Comparison of ENCODE assay signal across 8 cellular contexts in the genomic region with DNA sequence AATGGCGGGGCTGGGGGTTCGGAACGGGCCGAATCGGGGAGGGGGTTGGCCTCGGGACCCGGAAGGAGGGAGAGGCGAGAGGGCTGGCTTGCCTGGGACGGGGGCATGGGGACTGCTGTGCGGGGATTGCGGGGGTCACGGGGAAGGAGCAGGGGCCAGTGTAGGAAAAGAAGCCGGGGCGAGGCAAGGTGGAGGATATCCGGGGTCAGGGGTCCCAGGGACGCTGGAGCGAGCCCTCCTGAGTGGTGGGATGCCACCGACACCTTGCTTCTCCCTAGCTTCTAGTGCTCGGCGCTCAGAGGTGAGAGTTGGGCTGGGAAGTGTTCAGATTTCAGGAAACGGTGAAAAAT. TPM values are rescaled to one million over a fixed set of nuclear protein-coding genes. Genes with fewer than 3 reads are reported as not detected.
DNase-seq lines count a peak whose midpoint lies in the region; ATAC-seq, FAIRE-seq and TF ChIP-seq lines count a peak whose summit lies in the region.

No MANE protein-coding gene starts in this region.

- H3K4me1 ChIP-seq in GM23248 (ENCODE audit: insufficient read depth) (peaks cover 4% of the 10 kb centered on the region), sigmoid colon (peaks cover 0 to 25% (median 16%) of the 10 kb centered on the region in 4 donors)

- TF ChIP-seq POLR2A in sigmoid colon (IDR thresholded peaks at IDR 0.05) = no peak

- no peak for TF ChIP-seq EP300 in sigmoid colon (IDR thresholded peaks at IDR 0.05)

- H3K9ac ChIP-seq in GM23248 (peak overlapping the region; percentile 62), SK-N-MC (ENCODE audit: insufficient read length) (peak overlapping the region; percentile 76)

- no peaks in the 10 kb centered on the region for H3K9me3 ChIP-seq in GM23248 (ENCODE audit: low read depth)
- no peaks in the 10 kb centered on the region for H3K9me3 ChIP-seq in SK-N-MC (ENCODE audit: low read depth, low read length)
- H3K9me3 ChIP-seq in sigmoid colon = no peaks in the 10 kb centered on the region

- H3F3A ChIP-seq in GM23248 (ENCODE audit: insufficient read depth) = no peaks in the 10 kb centered on the region

- no peaks in the 10 kb centered on the region for H3K27me3 ChIP-seq in GM23248 (replicated peaks; ENCODE audit: insufficient read depth)
- no peaks in the 10 kb centered on the region for H3K27me3 ChIP-seq in sigmoid colon

- in situ Hi-C loops in GM23248 (cut with MboI) = no loop called here

- no peak for ATAC-seq in HG03095 (IDR thresholded peaks at IDR 0.05; ENCODE audit: unreplicated experiment)

- no peaks in the 10 kb centered on the region for H4K20me1 ChIP-seq in GM23248 (ENCODE audit: insufficient read depth)

- TF ChIP-seq CTCF in fibroblast of villous mesenchyme (IDR thresholded peaks at IDR 0.05; ENCODE audit: insufficient read depth, low read depth, low read length) (no peak), sigmoid colon (IDR thresholded peaks at IDR 0.05) (no peak)

- intact Hi-C loops in sigmoid colon (cut with DNase I) = no loop called here

- DNase-seq in GM23248 (no peak), SK-N-MC (ENCODE audit: low read depth, low spot score) (no peak), fibroblast of villous mesenchyme (ENCODE audit: low read depth) (no peak), sigmoid colon (no peak), NCI-H446 treated with DMSO at 0.1 percent for 48 hours (lab: John Stamatoyannopoulos, UW) (no peak), frontal cortex (ENCODE audit: low spot score in 2 of 2) (no peak), DMS 273 treated with DMSO at 0.1 percent for 48 hours (lab: John Stamatoyannopoulos, UW) (no peak)

- H3K79me2 ChIP-seq in GM23248 (ENCODE audit: insufficient read depth) = no peaks in the 10 kb centered on the region

- H3K36me3 ChIP-seq in GM23248 (ENCODE audit: low read depth) (no peaks in the 10 kb centered on the region), SK-N-MC (ENCODE audit: insufficient read depth, low read length) (no peaks in the 10 kb centered on the region), sigmoid colon (no peaks in the 10 kb centered on the region)

- no peaks in the 10 kb centered on the region for H3K9me2 ChIP-seq in GM23248 (ENCODE audit: insufficient read depth)

- H3K4me2 ChIP-seq in GM23248 (ENCODE audit: unreplicated experiment) = peak overlapping the region; percentile 82

- no peak overlapping the region for H3K27ac ChIP-seq in GM23248
- H3K27ac ChIP-seq in SK-N-MC = no peak overlapping the region
- H3K27ac ChIP-seq in sigmoid colon = peak overlapping the region in 2 of 4 donors; percentile 29 to 59

- H3K4me3 ChIP-seq in GM23248 = peak overlapping the region; percentile 78
- H3K4me3 ChIP-seq in SK-N-MC = peak overlapping the region; percentile 83
- peak overlapping the region; percentile 75 for H3K4me3 ChIP-seq in fibroblast of villous mesenchyme (ENCODE audit: low read depth, low read length)
- H3K4me3 ChIP-seq in sigmoid colon = peak overlapping the region; percentile 43 to 71 (median 60)

- WGBS in GM23248 (ENCODE audit: low coverage in 1 of 2, low lambda C conversion rate in 2 of 2, missing lambda C conversion rate in 2 of 2), 2 experiments = 2% methylated on average over 12 to 21 of the region's 21 CpGs
- 1 to 2% methylated on average over 21 of the region's 21 CpGs for WGBS in sigmoid colon, 2 donors

- FAIRE-seq in frontal cortex (lab: Jason Lieb, UNC) = no peak

- peak overlapping the region; percentile 82 for H2AFZ ChIP-seq in GM23248

RNA-seq across cellular contexts. Expression of a gene that starts 0.4 kb away (rescaled TPM):
- 7.0 and 10.7 TPM in 2 replicates for total RNA-seq in GM23248 (2014; rRNA removed; shearing (Covaris generic))
- polyA plus RNA-seq in GM23248 (2016; fragmentation: Nextera tagmentation; extraction: Ambion mirVana) = 3.4 and 5.6 TPM in 2 replicates
- total RNA-seq in fibroblast of villous mesenchyme = 9.5 and 10.3 TPM in 2 replicates
- 1 to 10 TPM; 4.3 to 7.5 (median 5.8) TPM for total RNA-seq in sigmoid colon
- polyA plus RNA-seq in sigmoid colon = 1 to 10 TPM in 2 of 3 donors, not detected in 1; 2.4 to 8.1 TPM
- total RNA-seq in frontal cortex = 12.2 TPM

RNA-seq across cellular contexts. Expression of a gene that starts 35.9 kb away (rescaled TPM):
- 1,790 and 1,872 TPM in 2 replicates for total RNA-seq in GM23248 (2014; rRNA removed; shearing (Covaris generic))
- polyA plus RNA-seq in GM23248 (2016; fragmentation: Nextera tagmentation; extraction: Ambion mirVana) (520 and 559 TPM in 2 replicates), sigmoid colon (10 to 100 TPM; 12.0 to 57.1 (median 17.6) TPM)
- total RNA-seq in fibroblast of villous mesenchyme (1,336 and 1,367 TPM in 2 replicates), sigmoid colon (100 to 1,000 TPM; 151 to 201 (median 172) TPM), frontal cortex (20.0 TPM)
